Comparison of ENCODE assay signal across 8 cellular contexts in genomic region chr17:16438173-16438556, GRCh38. TPM values are rescaled to one million over a fixed set of nuclear protein-coding genes. Genes with fewer than 3 reads are reported as not detected.
DNase-seq lines count a peak whose midpoint lies in the region; ATAC-seq and TF ChIP-seq lines count a peak whose summit lies in the region.

No MANE protein-coding gene starts in this region.

- peaks cover 10% of the 10 kb centered on the region for H3K79me2 ChIP-seq in trophoblast cell (ENCODE audit: control insufficient read depth, insufficient read depth, low read length, poor library complexity)

- no peak overlapping the region for H3K23ac ChIP-seq in trophoblast cell (ENCODE audit: low read length)

- peaks cover 9 to 14% of the 10 kb centered on the region in 2 experiments for H3K4me1 ChIP-seq in trophoblast cell (ENCODE audit: control insufficient read depth in 1 of 2, insufficient read depth in 2 of 2, low read length in 2 of 2)

- peaks cover 11% of the 10 kb centered on the region for H3K36me3 Mint-ChIP-seq in endothelial cell (ENCODE audit: low read depth, unreplicated experiment)

- H3K4me3 Mint-ChIP-seq in endothelial cell (ENCODE audit: unreplicated experiment), result peak overlapping the region; percentile 99

- H4K12ac ChIP-seq in trophoblast cell (ENCODE audit: low read depth, low read length), result peak overlapping the region; percentile 88

- H3K9ac ChIP-seq in trophoblast cell (ENCODE audit: low read length), result peak overlapping the region; percentile 74

- peak overlapping the region; percentile 98 for H4K8ac ChIP-seq in trophoblast cell (ENCODE audit: low read depth, low read length)

- no peak for DNase-seq in MG63
- DNase-seq in endothelial cell (ENCODE audit: low spot score), result no peak
- DNase-seq in trophoblast cell, result no peak
- no peak for DNase-seq in SIG-M5 (lab: John Stamatoyannopoulos, UW)
- DNase-seq in mesenteric fat pad (ENCODE audit: low spot score), result no peak
- DNase-seq in EL, result no peak
- no peak for DNase-seq in NCI-H2171 treated with DMSO at 0.1 percent for 48 hours (lab: John Stamatoyannopoulos, UW)

- H3K27me3 ChIP-seq in MG63 (no peaks in the 10 kb centered on the region), trophoblast cell (ENCODE audit: insufficient read depth, low read length) (no peaks in the 10 kb centered on the region)

- no CpG with 5 or more reads among the region's 8 CpGs for WGBS in trophoblast cell (ENCODE audit: extremely low coverage, insufficient coverage, insufficient read length)

- peak overlapping the region; percentile 5 for H2BK5ac ChIP-seq in trophoblast cell (ENCODE audit: low read depth, low read length, poor library complexity)

- H2BK120ac ChIP-seq in trophoblast cell (ENCODE audit: insufficient read depth, low read length, poor library complexity), result peak overlapping the region; percentile 2

- no peaks in the 10 kb centered on the region for H3K9me3 Mint-ChIP-seq in endothelial cell (ENCODE audit: unreplicated experiment)

- H2AFZ ChIP-seq in trophoblast cell (ENCODE audit: insufficient read depth, low read length, poor library complexity), result peak overlapping the region; percentile 34

- H3K4me3 ChIP-seq in MG63 (peak overlapping the region; percentile 40), trophoblast cell (ENCODE audit: low read depth, low read length) (peak overlapping the region; percentile 62)

- H3K36me3 ChIP-seq in MG63 (peaks cover 43% of the 10 kb centered on the region), trophoblast cell (ENCODE audit: control insufficient read depth in 1 of 2, insufficient read depth in 2 of 2, low read length in 2 of 2) (peaks cover 14 to 31% of the 10 kb centered on the region in 2 experiments)

- H3K18ac ChIP-seq in trophoblast cell (ENCODE audit: low read length), result peak overlapping the region; percentile 17

- peaks cover 18% of the 10 kb centered on the region for H3K27me3 Mint-ChIP-seq in endothelial cell (ENCODE audit: unreplicated experiment)

- peak overlapping the region; percentile 89 for H3K4me2 ChIP-seq in trophoblast cell (ENCODE audit: low read length)

- H3K4ac ChIP-seq in trophoblast cell (ENCODE audit: low read depth, low read length), result peak overlapping the region; percentile 1

- H3K4me1 Mint-ChIP-seq in endothelial cell (ENCODE audit: unreplicated experiment), result peaks cover 26% of the 10 kb centered on the region

- H4K91ac ChIP-seq in trophoblast cell (ENCODE audit: low read depth, low read length), result peak overlapping the region; percentile 70

- TF ChIP-seq CTCF in endothelial cell (IDR thresholded peaks at IDR 0.05; ENCODE audit: unreplicated experiment), result no peak

- no peaks in the 10 kb centered on the region for H3K9me3 ChIP-seq in MG63
- H3K9me3 ChIP-seq in trophoblast cell (ENCODE audit: insufficient read depth, low read depth, low read length), result no peaks in the 10 kb centered on the region

- peak overlapping the region; percentile 97 for H3K27ac Mint-ChIP-seq in endothelial cell (ENCODE audit: unreplicated experiment)

- peaks cover 10% of the 10 kb centered on the region for H3K79me1 ChIP-seq in trophoblast cell (ENCODE audit: low read length)

- H2BK12ac ChIP-seq in trophoblast cell (ENCODE audit: low read length), result peak overlapping the region; percentile 68

- H3K14ac ChIP-seq in trophoblast cell (ENCODE audit: low read length), result peak overlapping the region; percentile 29

- peak overlapping the region; percentile 53 for H3K27ac ChIP-seq in trophoblast cell (ENCODE audit: low read depth, low read length)

- peak overlapping the region; percentile 6 for H2AK5ac ChIP-seq in trophoblast cell (ENCODE audit: low read length)

- peak; percentile 14 for ATAC-seq in GM18907 (IDR thresholded peaks at IDR 0.05; ENCODE audit: unreplicated experiment)

RNA-seq across cellular contexts. Expression of gene TRPV2, which starts 22.8 kb away (rescaled TPM):
- 0.05 and 0.30 TPM in 2 replicates for total RNA-seq in MG63 (2014; rRNA removed; shearing (Covaris generic); ENCODE audit: low replicate concordance)
- 4.8 TPM for total RNA-seq in endothelial cell (ENCODE audit: unreplicated experiment)
- polyA plus RNA-seq in trophoblast cell (2013), result 202 and 233 TPM in 2 replicates
- 43.7 TPM for total RNA-seq in mesenteric fat pad

RNA-seq across cellular contexts. Expression of gene LRRC75A, which starts 53.8 kb away (rescaled TPM):
- 0.03 TPM in 1 of 2 replicates, not detected in the other for total RNA-seq in MG63 (2014; rRNA removed; shearing (Covaris generic); ENCODE audit: low replicate concordance)
- total RNA-seq in endothelial cell (ENCODE audit: unreplicated experiment) (0.95 TPM), mesenteric fat pad (3.1 TPM)
- 0.15 and 0.17 TPM in 2 replicates for polyA plus RNA-seq in trophoblast cell (2013)

RNA-seq across cellular contexts. Expression of gene UBB, which starts 57.3 kb away (rescaled TPM):
- total RNA-seq in MG63 (2014; rRNA removed; shearing (Covaris generic); ENCODE audit: low replicate concordance), result 957 and 1,097 TPM in 2 replicates
- total RNA-seq in endothelial cell (ENCODE audit: unreplicated experiment) (2,050 TPM), mesenteric fat pad (967 TPM)
- 2,269 and 2,298 TPM in 2 replicates for polyA plus RNA-seq in trophoblast cell (2013)
